ENCODE assay signal across 8 cellular contexts in genomic region chr19:12331211-12331941, GRCh38. TPM values are rescaled to one million over a fixed set of nuclear protein-coding genes. Genes with fewer than 3 reads are reported as not detected.
A peak's percentile ranks its signal among the peaks of the same experiment; 100 is the strongest.
DNase-seq lines count a peak whose midpoint lies in the region; ATAC-seq and TF ChIP-seq lines count a peak whose summit lies in the region.

No MANE protein-coding gene starts in this region.

- H3K27ac ChIP-seq in esophagus squamous epithelium (no peak overlapping the region), aorta (ENCODE audit: low read depth in 1 of 2, low read length in 2 of 2) (no peak overlapping the region), osteoblast (ENCODE audit: low read depth, low read length) (no peak overlapping the region)

- H3K4me3 ChIP-seq in esophagus squamous epithelium (no peak overlapping the region), aorta (ENCODE audit: low read length in 2 of 2) (no peak overlapping the region), osteoblast (ENCODE audit: insufficient read depth, low read length) (no peak overlapping the region), mucosa of descending colon (no peak overlapping the region)

- no peaks in the 10 kb centered on the region for H4K20me1 ChIP-seq in osteoblast (ENCODE audit: insufficient read depth, low read length)

- ATAC-seq in GM21360 (IDR thresholded peaks at IDR 0.05; ENCODE audit: unreplicated experiment) (peak; percentile 44), aorta (ENCODE audit: low FRiP score) (no peak), mucosa of descending colon (no peak)

- no peak overlapping the region for H3K4me2 ChIP-seq in osteoblast (ENCODE audit: insufficient read depth, low read length)

- intact Hi-C loops in esophagus squamous epithelium (cut with DNase I) (no loop called here), aorta (cut with DNase I) (loop anchor here (5.0 kb wide), 2 partner anchors 36 to 39 kb away; partner anchors contain the start of genes ZNF44 (in 1 of the 2) and ZNF442 (in 1 of the 2)), mucosa of descending colon (cut with DNase I, micrococcal nuclease) (no loop called here)

- H3K27me3 ChIP-seq in esophagus squamous epithelium, result no peaks in the 10 kb centered on the region
- H3K27me3 ChIP-seq in aorta (ENCODE audit: control insufficient read depth in 1 of 2, insufficient read depth in 2 of 2, low read length in 1 of 2), result no peaks in the 10 kb centered on the region
- H3K27me3 ChIP-seq in osteoblast (ENCODE audit: insufficient read depth, low read length), result no peaks in the 10 kb centered on the region

- WGBS in esophagus squamous epithelium, 2 donors, result 71 to 100% methylated on average over 2 to 4 of the region's 4 CpGs
- 85 to 87% methylated on average over 4 of the region's 4 CpGs for WGBS in aorta, 2 donors

- peaks cover 17% of the 10 kb centered on the region for H3K79me2 ChIP-seq in osteoblast (ENCODE audit: insufficient read depth, low read length)

- H2AFZ ChIP-seq in osteoblast (ENCODE audit: low read length), result no peak overlapping the region

- H3K36me3 ChIP-seq in esophagus squamous epithelium (no peaks in the 10 kb centered on the region), aorta (ENCODE audit: control insufficient read depth in 1 of 2, insufficient read depth in 2 of 2, low read length in 1 of 2) (no peaks in the 10 kb centered on the region), osteoblast (ENCODE audit: insufficient read depth, low read length) (no peaks in the 10 kb centered on the region), mucosa of descending colon (ENCODE audit: low read depth) (no peaks in the 10 kb centered on the region)

- H3K4me1 ChIP-seq in esophagus squamous epithelium (peaks cover 4 to 28% (median 8%) of the 10 kb centered on the region in 3 donors), aorta (ENCODE audit: control insufficient read depth in 1 of 2, insufficient read depth in 2 of 2, low read length in 2 of 2) (no peaks in the 10 kb centered on the region), osteoblast (ENCODE audit: insufficient read depth, low read length) (peaks cover 8% of the 10 kb centered on the region), mucosa of descending colon (ENCODE audit: low read depth) (peaks cover 24% of the 10 kb centered on the region)

- peak; percentile 34 for DNase-seq in activated CD4-positive, CD25-positive, alpha-beta regulatory T cell treated with anti-CD3 and anti-CD28 coated beads, Interleukin-2, amount 50 U/mL, for 16 hours (ENCODE audit: low read depth, low spot score)
- peak; percentile 40 for DNase-seq in effector CD4-positive, alpha-beta T cell
- DNase-seq in stimulated activated CD8-positive, alpha-beta memory T cell treated with anti-CD3 and anti-CD28 coated beads, Interleukin-12 subunit alpha, Interleukin-12 subunit beta, amount 100 ng/mL, for 24 hours (ENCODE audit: extremely low read depth), result peak; percentile 55
- DNase-seq in esophagus squamous epithelium (lab: John Stamatoyannopoulos, UW) (no peak), aorta (no peak), osteoblast (ENCODE audit: insufficient read length, low spot score, missing footprints) (no peak), mucosa of descending colon (no peak)

- no peak for TF ChIP-seq CTCF in esophagus squamous epithelium (IDR thresholded peaks at IDR 0.05)
- no peak for TF ChIP-seq CTCF in osteoblast (IDR thresholded peaks at IDR 0.05; ENCODE audit: extremely low read depth, low read depth, low read length)
- no peak for TF ChIP-seq CTCF in mucosa of descending colon (IDR thresholded peaks at IDR 0.05)

- H3K9me3 ChIP-seq in esophagus squamous epithelium (no peaks in the 10 kb centered on the region), aorta (ENCODE audit: control insufficient read depth, low read length) (no peaks in the 10 kb centered on the region), osteoblast (ENCODE audit: low read depth, low read length) (no peaks in the 10 kb centered on the region), mucosa of descending colon (no peaks in the 10 kb centered on the region)

- no peak for TF ChIP-seq POLR2A in esophagus squamous epithelium (IDR thresholded peaks at IDR 0.05)

RNA-seq across cellular contexts. Expression of gene ZNF563, which starts 2.1 kb away (rescaled TPM):
- total RNA-seq in esophagus squamous epithelium (1 to 10 TPM in 2 of 4 donors, under 1 TPM in 2; 0.19 to 5.0 (median 2.7) TPM), aorta (1 to 10 TPM; 2.5 to 5.4 TPM), osteoblast (4.3 and 4.4 TPM in 2 replicates), mucosa of descending colon (1 to 10 TPM; 2.7 to 4.1 (median 4.0) TPM)
- polyA plus RNA-seq in aorta, result 1 to 10 TPM; 1.9 to 2.3 TPM

RNA-seq across cellular contexts. Expression of gene ZNF442, which starts 34.1 kb away (rescaled TPM):
- 1 to 10 TPM in 2 of 4 donors, under 1 TPM in 2; 0.45 to 2.5 (median 1.1) TPM for total RNA-seq in esophagus squamous epithelium
- 1 to 10 TPM; 3.6 to 4.5 TPM for total RNA-seq in aorta
- 1 to 10 TPM in 1 of 2 donors, under 1 TPM in 1; 0.67 to 2.1 TPM for polyA plus RNA-seq in aorta
- 3.5 and 4.0 TPM in 2 replicates for total RNA-seq in osteoblast
- 1 to 10 TPM; 2.2 to 3.9 (median 2.5) TPM for total RNA-seq in mucosa of descending colon

RNA-seq across cellular contexts. Expression of gene ZNF44, which starts 36.7 kb away (rescaled TPM):
- total RNA-seq in esophagus squamous epithelium (10 to 100 TPM in 1 of 4 donors, 1 to 10 TPM in 3; 5.9 to 11.6 (median 6.7) TPM), aorta (10 to 100 TPM; 13.9 to 19.9 TPM), osteoblast (10.0 and 11.2 TPM in 2 replicates), mucosa of descending colon (10 to 100 TPM; 17.8 to 22.8 (median 21.7) TPM)
- 1 to 10 TPM; 5.4 to 9.7 TPM for polyA plus RNA-seq in aorta

Comparison
In these comparisons a context has a peak if more than half of its experiments do, and no peak if none do; other contexts are left out.
1. DNase-seq: peak in activated CD4-positive, CD25-positive, alpha-beta regulatory T cell treated with anti-CD3 and anti-CD28 coated beads, Interleukin-2, amount 50 U/mL, for 16 hours (single experiment), effector CD4-positive, alpha-beta T cell (single experiment) and stimulated activated CD8-positive, alpha-beta memory T cell treated with anti-CD3 and anti-CD28 coated beads, Interleukin-12 subunit alpha, Interleukin-12 subunit beta, amount 100 ng/mL, for 24 hours (single experiment); none in esophagus squamous epithelium (single experiment), aorta (0 of 2), osteoblast (single experiment) and mucosa of descending colon (0 of 3).
2. intact Hi-C loops: an anchor here in aorta (5.0 kb wide); none called in esophagus squamous epithelium and mucosa of descending colon.